1 cellular context compared by ENCODE assay signal in genomic region chr6:74534485-74535211, GRCh38.
A peak's percentile ranks its signal among the peaks of the same experiment; 100 is the strongest.
TF ChIP-seq lines count a peak whose summit lies in the region.

No MANE protein-coding gene starts in this region.

TF ChIP-seq in HepG2, 621 proteins besides CTCF, POLR2A, EP300 and RAD21 (continued from another document and continues in another):
- TF ChIP-seq ELF4 (CRISPR knock-in tag; IDR thresholded peaks at IDR 0.05; ENCODE audit: borderline replicate concordance) (no peak), PRMT3 (CRISPR knock-in tag; IDR thresholded peaks at IDR 0.05; ENCODE audit: borderline replicate concordance, low read depth) (no peak), ZSCAN30 (CRISPR knock-in tag; IDR thresholded peaks at IDR 0.05) (no peak), NFE2L1 (CRISPR knock-in tag; IDR thresholded peaks at IDR 0.05; ENCODE audit: borderline replicate concordance) (no peak), ZSCAN9 (CRISPR knock-in tag; IDR thresholded peaks at IDR 0.05; ENCODE audit: borderline replicate concordance) (0 out of 2 replicates have a peak, but pooled peaks have one; percentile 37), ZBTB33 (CRISPR knock-in tag; IDR thresholded peaks at IDR 0.05) (no peak), TEF (CRISPR knock-in tag; IDR thresholded peaks at IDR 0.05) (no peak), TIGD3 (CRISPR knock-in tag; IDR thresholded peaks at IDR 0.05; ENCODE audit: borderline replicate concordance) (no peak), ZNF605 (CRISPR knock-in tag; IDR thresholded peaks at IDR 0.05) (no peak), ZNF205 (CRISPR knock-in tag; IDR thresholded peaks at IDR 0.05) (0 out of 2 replicates have a peak, but pooled peaks have one; percentile 30), TEAD2 (CRISPR knock-in tag; IDR thresholded peaks at IDR 0.05) (no peak), REST (IDR thresholded peaks at IDR 0.05; ENCODE audit: borderline replicate concordance in 1 of 2, low read depth in 1 of 2, low read length in 2 of 2) (peak in 1 of 2 experiments; percentile 77; a peak in 1 of 4 replicates), ZFAT (CRISPR knock-in tag; conservative IDR thresholded peaks at IDR 0.05) (no peak), ZNF713 (CRISPR knock-in tag; IDR thresholded peaks at IDR 0.05) (no peak), ELF1 (CRISPR knock-in tag; IDR thresholded peaks at IDR 0.05) (no peak), SYNCRIP (IDR thresholded peaks at IDR 0.05; ENCODE audit: insufficient read depth, low read depth, low read length) (no peak), RBM39 (IDR thresholded peaks at IDR 0.05; ENCODE audit: low read depth, low read length, poor library complexity, severe bottlenecking) (no peak), REPIN1 (CRISPR knock-in tag; IDR thresholded peaks at IDR 0.05; ENCODE audit: borderline replicate concordance, low read depth) (peak; percentile 50; the same call in 1 of the 2 replicates), TFDP1 (CRISPR knock-in tag; IDR thresholded peaks at IDR 0.05; ENCODE audit: borderline replicate concordance) (no peak), ZBTB38 (CRISPR knock-in tag; IDR thresholded peaks at IDR 0.05) (no peak), TP53 (CRISPR knock-in tag; conservative IDR thresholded peaks at IDR 0.05) (no peak), ZNF431 (CRISPR knock-in tag; IDR thresholded peaks at IDR 0.05; ENCODE audit: borderline replicate concordance, low read depth) (no peak; the same call in 1 of the 2 replicates), GATAD1 (CRISPR knock-in tag; IDR thresholded peaks at IDR 0.05) (peak; percentile 55; the same call in 1 of the 2 replicates), TEAD3 (CRISPR knock-in tag; optimal IDR thresholded peaks at IDR 0.05; ENCODE audit: borderline replicate concordance) (peak; percentile 98), ZIK1 (CRISPR knock-in tag; IDR thresholded peaks at IDR 0.05; ENCODE audit: borderline replicate concordance, low read depth) (no peak), ATF5 (CRISPR knock-in tag; IDR thresholded peaks at IDR 0.05; ENCODE audit: low read depth) (no peak), ZBTB20 (CRISPR knock-in tag; IDR thresholded peaks at IDR 0.05; ENCODE audit: borderline replicate concordance, low read depth) (peak; percentile 91; the same call in 1 of the 2 replicates), KLF13 (CRISPR knock-in tag; IDR thresholded peaks at IDR 0.05) (no peak), CSRNP2 (CRISPR knock-in tag; conservative IDR thresholded peaks at IDR 0.05; ENCODE audit: low read depth) (no peak), ZBED4 (CRISPR knock-in tag; IDR thresholded peaks at IDR 0.05; ENCODE audit: borderline replicate concordance) (0 out of 2 replicates have a peak, but pooled peaks have one; percentile 49), MAZ (IDR thresholded peaks at IDR 0.05; ENCODE audit: borderline replicate concordance, low read depth, low read length) (no peak), MAZ (CRISPR knock-in tag; IDR thresholded peaks at IDR 0.05; ENCODE audit: low read depth) (no peak), KLF15 (CRISPR knock-in tag; IDR thresholded peaks at IDR 0.05; ENCODE audit: borderline replicate concordance) (no peak), BCL3 (CRISPR knock-in tag; IDR thresholded peaks at IDR 0.05) (no peak), FOXK1 (CRISPR knock-in tag; IDR thresholded peaks at IDR 0.05; ENCODE audit: borderline replicate concordance, low read depth) (peak; percentile 95), ZNF281 (CRISPR knock-in tag; IDR thresholded peaks at IDR 0.05; ENCODE audit: borderline replicate concordance) (peak; percentile 64; the same call in 1 of the 2 replicates), ZNF3 (CRISPR knock-in tag; IDR thresholded peaks at IDR 0.05) (no peak; the same call in 1 of the 2 replicates), CBX1 (IDR thresholded peaks at IDR 0.05; ENCODE audit: low read depth) (no peak)
